8 cellular contexts compared by ENCODE assay signal in genomic region chr15:52045795-52046298, GRCh38. TPM values are rescaled to one million over a fixed set of nuclear protein-coding genes. Genes with fewer than 3 reads are reported as not detected.
DNase-seq lines count a peak whose midpoint lies in the region; ATAC-seq and TF ChIP-seq lines count a peak whose summit lies in the region.
"Not testable (repeated sequence)": the region's sequence is repeated elsewhere in the genome, so short reads cannot be mapped to it uniquely, and the experiment has no call there.

No MANE protein-coding gene starts in this region.

- H3K9ac ChIP-seq in BLaER1 treated with 17β-estradiol and CSF1 and Interleukin-3, amounts not matched to agents 10 nM and 100 nM: peak overlapping the region in 5 of 11 experiments; percentile 7 to 54 (median 38); a peak in 7 of 22 replicates

- H3K4me3 ChIP-seq in BLaER1 treated with 17β-estradiol and CSF1 and Interleukin-3, amounts not matched to agents 10 nM and 100 nM: peak overlapping the region in 2 of 10 experiments; percentile 28 to 35; a peak in 4 of 20 replicates
- not testable (repeated sequence) for H3K4me3 ChIP-seq in left ventricle myocardium inferior

- H3K27me3 ChIP-seq in BLaER1 treated with 17β-estradiol and CSF1 and Interleukin-3, amounts not matched to agents 10 nM and 100 nM; left ventricle myocardium inferior (ENCODE audit: low read depth): not testable (repeated sequence)

- peaks cover 3 to 53% (median 37%) of the 10 kb centered on the region in 11 experiments; a peak in 16 of 22 replicates for H4K20me1 ChIP-seq in BLaER1 treated with 17β-estradiol and CSF1 and Interleukin-3, amounts not matched to agents 10 nM and 100 nM

- intact Hi-C loops in left ventricle myocardium inferior (cut with micrococcal nuclease): loop anchor here (2.0 kb wide), 1 partner anchor 23 kb away; no protein-coding TSS in a partner anchor

- DNase-seq in NCI-H2081 (lab: John Stamatoyannopoulos, UW): peak; percentile 18 to 40
- DNase-seq in T-helper 9 cell: peak; percentile 8
- DNase-seq in activated T-cell treated with anti-CD3 and anti-CD28 coated beads, Interleukin-2, amount 50 U/mL, for 72 hours: peak; percentile 15 to 22
- not testable (repeated sequence) for DNase-seq in caudate nucleus (lab: John Stamatoyannopoulos, UW); left ventricle myocardium inferior
- DNase-seq in stimulated activated CD4-positive, alpha-beta T cell treated with anti-CD3 and anti-CD28 coated beads, Interleukin-15, amount 100 ng/mL, for 24 hours: peak; percentile 8

- not testable (repeated sequence) for H3K27me3 Mint-ChIP-seq in activated T-cell treated with anti-CD3 and anti-CD28 coated beads, Interleukin-2, amount 50 U/mL, for 72 hours (ENCODE audit: low read depth)

- peak overlapping the region; percentile 5 to 67 (median 45); a peak in 16 of 22 replicates for H3K27ac ChIP-seq in BLaER1 treated with 17β-estradiol and CSF1 and Interleukin-3, amounts not matched to agents 10 nM and 100 nM
- peak overlapping the region; percentile 52 for H3K27ac ChIP-seq in caudate nucleus (ENCODE audit: low read depth, low read length)
- not testable (repeated sequence) for H3K27ac ChIP-seq in left ventricle myocardium inferior (replicated peaks)

- peaks cover 25 to 70% (median 34%) of the 10 kb centered on the region in 10 experiments for H3K4me1 ChIP-seq in BLaER1 treated with 17β-estradiol and CSF1 and Interleukin-3, amounts not matched to agents 10 nM and 100 nM
- peaks cover 55% of the 10 kb centered on the region for H3K4me1 ChIP-seq in left ventricle myocardium inferior

- peak overlapping the region; percentile 65 to 87 (median 76) for H3K4me2 ChIP-seq in BLaER1 treated with 17β-estradiol and CSF1 and Interleukin-3, amounts not matched to agents 10 nM and 100 nM

- peak; percentile 51 for ATAC-seq in GM21423 (IDR thresholded peaks at IDR 0.05; ENCODE audit: unreplicated experiment)
- peak; percentile 70 to 79 for ATAC-seq in activated T-cell treated with anti-CD3 and anti-CD28 coated beads, Interleukin-2, amount 50 U/mL, for 72 hours (replicated peaks in 1 of 2)

- H3K27ac Mint-ChIP-seq in activated T-cell treated with anti-CD3 and anti-CD28 coated beads, Interleukin-2, amount 50 U/mL, for 72 hours: peak overlapping the region; percentile 97

- H3K36me3 Mint-ChIP-seq in activated T-cell treated with anti-CD3 and anti-CD28 coated beads, Interleukin-2, amount 50 U/mL, for 72 hours (ENCODE audit: insufficient read depth in 2 of 2): peaks cover 5 to 12% of the 10 kb centered on the region in 2 donors

- H3K9me3 Mint-ChIP-seq in activated T-cell treated with anti-CD3 and anti-CD28 coated beads, Interleukin-2, amount 50 U/mL, for 72 hours: not testable (repeated sequence)

- peaks cover 32 to 73% (median 56%) of the 10 kb centered on the region in 11 experiments for H3K36me3 ChIP-seq in BLaER1 treated with 17β-estradiol and CSF1 and Interleukin-3, amounts not matched to agents 10 nM and 100 nM
- H3K36me3 ChIP-seq in left ventricle myocardium inferior: peaks cover 24% of the 10 kb centered on the region

- peaks cover 45% of the 10 kb centered on the region for H3K4me1 Mint-ChIP-seq in activated T-cell treated with anti-CD3 and anti-CD28 coated beads, Interleukin-2, amount 50 U/mL, for 72 hours (ENCODE audit: low read depth)

- TF ChIP-seq CTCF in left ventricle myocardium inferior (IDR thresholded peaks at IDR 0.05; ENCODE audit: borderline replicate concordance): peak; percentile 27

- peaks cover 0 to 21% (median 11%) of the 10 kb centered on the region in 11 experiments; a peak in 16 of 22 replicates for H3K9me3 ChIP-seq in BLaER1 treated with 17β-estradiol and CSF1 and Interleukin-3, amounts not matched to agents 10 nM and 100 nM (replicated peaks in 1 of 11)
- H3K9me3 ChIP-seq in left ventricle myocardium inferior (replicated peaks): not testable (repeated sequence)

- peak overlapping the region; percentile 82 to 85 for H3K4me3 Mint-ChIP-seq in activated T-cell treated with anti-CD3 and anti-CD28 coated beads, Interleukin-2, amount 50 U/mL, for 72 hours

RNA-seq across cellular contexts. Expression of gene MAPK6, which starts 26.8 kb away (rescaled TPM):
- total RNA-seq in activated T-cell treated with anti-CD3 and anti-CD28 coated beads, Interleukin-2, amount 50 U/mL, for 72 hours: 10 to 100 TPM; 21.7 to 22.8 TPM
- total RNA-seq in left ventricle myocardium inferior: 19.2 TPM
